Comparison of ENCODE assay signal across 23 cellular contexts in genomic region chr12:49642370-49642802, GRCh38. TPM values are rescaled to one million over a fixed set of nuclear protein-coding genes. Genes with fewer than 3 reads are reported as not detected.
A peak's percentile ranks its signal among the peaks of the same experiment; 100 is the strongest.
DNase-seq lines count a peak whose midpoint lies in the region; ATAC-seq and TF ChIP-seq lines count a peak whose summit lies in the region.
"Had no signal": no experiment of that assay in that cellular context is flagged by ENCODE, and none has a peak within 500 bp of the region (broad histone marks: within the 10 kb centered on the region; RNA-seq: fewer than 3 reads in every experiment).

No MANE protein-coding gene starts in this region.

- H4K20me1 ChIP-seq in BLaER1, result no peaks in the 10 kb centered on the region

- H3K4me1 ChIP-seq in BLaER1 (peaks cover 41% of the 10 kb centered on the region), HUES64 (ENCODE audit: insufficient read depth, low read length) (peaks cover 3% of the 10 kb centered on the region; the same call in 1 of the 2 replicates), duodenal mucosa (ENCODE audit: control insufficient read depth in 1 of 2, insufficient read depth in 2 of 2, low read length in 2 of 2) (peaks cover 19 to 22% of the 10 kb centered on the region in 2 donors), left ventricle myocardium inferior (peaks cover 36% of the 10 kb centered on the region)

- H3K27ac Mint-ChIP-seq in naive thymus-derived CD8-positive, alpha-beta T cell, result peak overlapping the region in 6 of 10 donors; percentile 27 to 62 (median 54)
- H3K27ac Mint-ChIP-seq: activated CD8-positive, alpha-beta memory T cell treated with anti-CD3 and anti-CD28 coated beads, Interleukin-2, amount 10 ng/mL, durations not matched to agents 7 days and 5 days; activated naive CD8-positive, alpha-beta T cell treated with anti-CD3 and anti-CD28 coated beads, Interleukin-2, amount 10 ng/mL, durations not matched to agents 7 days and 5 days had no signal

- peaks cover 44% of the 10 kb centered on the region for H3K36me3 ChIP-seq in BLaER1
- peaks cover 66% of the 10 kb centered on the region for H3K36me3 ChIP-seq in HUES64 (ENCODE audit: insufficient read depth, low read length)
- H3K36me3 ChIP-seq in duodenal mucosa (ENCODE audit: control insufficient read depth in 1 of 2, insufficient read depth in 2 of 2, low read length in 2 of 2), result peaks cover 7 to 39% of the 10 kb centered on the region in 2 donors
- peaks cover 64% of the 10 kb centered on the region for H3K36me3 ChIP-seq in left ventricle myocardium inferior
- H3K36me3 ChIP-seq: ovary had no signal

- POLR2A ChIA-PET in naive thymus-derived CD8-positive, alpha-beta T cell (lab: Charles Lee), result interaction anchor here (0.6 to 5.9 kb wide), 3 partner anchors 20 to 99 kb away, joined by 3 to 93 read pairs (median 4); partner anchors contain the start of genes FMNL3 and TMBIM6

- H3K36me3 Mint-ChIP-seq in naive thymus-derived CD8-positive, alpha-beta T cell, result peaks cover 0 to 20% (median 3%) of the 10 kb centered on the region in 3 donors

- H3K4me1 Mint-ChIP-seq in naive thymus-derived CD8-positive, alpha-beta T cell, result peaks cover 24 to 46% (median 36%) of the 10 kb centered on the region in 4 donors

- H3K9me3 ChIP-seq in BLaER1 (no peaks in the 10 kb centered on the region), HUES64 (ENCODE audit: insufficient read depth, low read depth, low read length) (no peaks in the 10 kb centered on the region), duodenal mucosa (ENCODE audit: control insufficient read depth in 1 of 2, low read length in 2 of 2) (no peaks in the 10 kb centered on the region), left ventricle myocardium inferior (replicated peaks) (no peaks in the 10 kb centered on the region)
- H3K9me3 ChIP-seq: ovary, right atrium auricular region had no signal

- H3K4me3 Mint-ChIP-seq in naive thymus-derived CD8-positive, alpha-beta T cell, result no peak overlapping the region
- H3K4me3 Mint-ChIP-seq: activated CD8-positive, alpha-beta memory T cell treated with anti-CD3 and anti-CD28 coated beads, Interleukin-2, amount 10 ng/mL, durations not matched to agents 7 days and 5 days; activated naive CD8-positive, alpha-beta T cell treated with anti-CD3 and anti-CD28 coated beads, Interleukin-2, amount 10 ng/mL, durations not matched to agents 7 days and 5 days; CD4-positive, CD25-positive, alpha-beta regulatory T cell had no signal

- intact Hi-C loops in left ventricle myocardium inferior (cut with micrococcal nuclease), result loop anchor here (2.0 kb wide), 1 partner anchor 66 kb away; no protein-coding TSS in a partner anchor

- ATAC-seq in naive thymus-derived CD8-positive, alpha-beta T cell, result no peak
- ATAC-seq in omental fat pad (ENCODE audit: low FRiP score), result no peak
- ATAC-seq: activated CD8-positive, alpha-beta memory T cell treated with anti-CD3 and anti-CD28 coated beads, Interleukin-2, amount 10 ng/mL, durations not matched to agents 7 days and 5 days; left cardiac atrium had no signal

- no peak overlapping the region for H3K4me2 ChIP-seq in BLaER1

- H3K9me3 Mint-ChIP-seq in naive thymus-derived CD8-positive, alpha-beta T cell, result no peaks in the 10 kb centered on the region
- H3K9me3 Mint-ChIP-seq: activated naive CD8-positive, alpha-beta T cell treated with anti-CD3 and anti-CD28 coated beads, Interleukin-2, amount 10 ng/mL, durations not matched to agents 7 days and 5 days; CD4-positive, CD25-positive, alpha-beta regulatory T cell had no signal

- H3K27ac ChIP-seq in BLaER1, result no peak overlapping the region
- H3K27ac ChIP-seq in HUES64 (ENCODE audit: low read depth, low read length), result 0 out of 2 replicates have a peak overlapping the region, but pooled peaks have one; percentile 7
- peak overlapping the region; percentile 79 for H3K27ac ChIP-seq in duodenal mucosa (ENCODE audit: low read depth, low read length)
- H3K27ac ChIP-seq in left ventricle myocardium inferior (replicated peaks), result no peak overlapping the region
- H3K27ac ChIP-seq: ovary, right atrium auricular region had no signal

- no peak overlapping the region for H3K4me3 ChIP-seq in BLaER1
- H3K4me3 ChIP-seq in HUES64 (ENCODE audit: low read length), result no peak overlapping the region
- no peak overlapping the region for H3K4me3 ChIP-seq in duodenal mucosa (ENCODE audit: low read depth in 1 of 2, low read length in 2 of 2)
- H3K4me3 ChIP-seq in left ventricle myocardium inferior, result no peak overlapping the region
- H3K4me3 ChIP-seq: ovary, right atrium auricular region had no signal

- 94% methylated on average over 11 of the region's 11 CpGs for WGBS in HUES64

- DNase-seq in naive thymus-derived CD8-positive, alpha-beta T cell, result no peak
- DNase-seq in left ventricle myocardium inferior (no peak), NCI-H524 (lab: John Stamatoyannopoulos, UW) (no peak), omental fat pad (ENCODE audit: low spot score) (no peak)
- DNase-seq in activated CD8-positive, alpha-beta memory T cell treated with anti-CD3 and anti-CD28 coated beads for 24 hours, result no peak
- DNase-seq: activated CD4-positive, alpha-beta T cell treated with anti-CD3 and anti-CD28 coated beads for 4 hours; activated CD8-positive, alpha-beta memory T cell treated with anti-CD3 and anti-CD28 coated beads, Interleukin-2, amount 10 ng/mL, durations not matched to agents 7 days and 5 days; activated naive CD8-positive, alpha-beta T cell treated with anti-CD3 and anti-CD28 coated beads, Interleukin-2, amount 10 ng/mL, durations not matched to agents 7 days and 5 days; CD4-positive, CD25-positive, alpha-beta regulatory T cell; glutamatergic neuron; left cardiac atrium; mesenchymal stem cell; NCI-H1048; NCI-H187 treated with DMSO at 0.1 percent for 48 hours; NCI-H2227 treated with DMSO at 0.1 percent for 48 hours; NCI-H748 treated with DMSO at 0.1 percent for 48 hours; SHP77; substantia nigra had no signal

- H3K27me3 ChIP-seq in BLaER1, result no peaks in the 10 kb centered on the region
- no peaks in the 10 kb centered on the region for H3K27me3 ChIP-seq in HUES64 (ENCODE audit: insufficient read depth, low read length)
- no peaks in the 10 kb centered on the region for H3K27me3 ChIP-seq in duodenal mucosa (ENCODE audit: control insufficient read depth in 1 of 2, insufficient read depth in 2 of 2, low read length in 2 of 2)
- H3K27me3 ChIP-seq in left ventricle myocardium inferior (ENCODE audit: low read depth), result no peaks in the 10 kb centered on the region
- H3K27me3 ChIP-seq: ovary, right atrium auricular region had no signal

- no peak for TF ChIP-seq CTCF in left ventricle myocardium inferior (IDR thresholded peaks at IDR 0.05; ENCODE audit: borderline replicate concordance)
- no peak for TF ChIP-seq CTCF in omental fat pad (IDR thresholded peaks at IDR 0.05)

- peak overlapping the region; percentile 20; the same call in 1 of the 2 replicates for H3K9ac ChIP-seq in BLaER1
- no peak overlapping the region for H3K9ac ChIP-seq in HUES64 (ENCODE audit: low read depth, low read length)
- H3K9ac ChIP-seq in duodenal mucosa (ENCODE audit: low read depth in 1 of 2, low read length in 2 of 2), result peak overlapping the region; percentile 52 to 54

- H3K27me3 Mint-ChIP-seq in naive thymus-derived CD8-positive, alpha-beta T cell, result no peaks in the 10 kb centered on the region
- H3K27me3 Mint-ChIP-seq: activated CD8-positive, alpha-beta memory T cell treated with anti-CD3 and anti-CD28 coated beads, Interleukin-2, amount 10 ng/mL, durations not matched to agents 7 days and 5 days; activated naive CD8-positive, alpha-beta T cell treated with anti-CD3 and anti-CD28 coated beads, Interleukin-2, amount 10 ng/mL, durations not matched to agents 7 days and 5 days; CD4-positive, CD25-positive, alpha-beta regulatory T cell had no signal

RNA-seq across cellular contexts. Expression of gene PRPF40B, which starts 19.0 kb away (rescaled TPM):
- polyA plus RNA-seq in HUES64 (2013, experiment 1 of 2), result 11.2 TPM
- polyA plus RNA-seq in HUES64 (2013, experiment 2 of 2), result 18.1 TPM
- 10 to 100 TPM; 13.6 to 16.7 TPM for total RNA-seq in naive thymus-derived CD8-positive, alpha-beta T cell
- polyA plus RNA-seq in naive thymus-derived CD8-positive, alpha-beta T cell, result 1 to 10 TPM; 1.5 to 4.0 (median 2.3) TPM
- 22.0 TPM for total RNA-seq in left ventricle myocardium inferior
- total RNA-seq in omental fat pad, result 10 to 100 TPM in 1 of 4 donors, 1 to 10 TPM in 3; 7.0 to 19.4 (median 9.4) TPM

RNA-seq across cellular contexts. Expression of gene FAM186B, which starts 36.9 kb away (rescaled TPM):
- polyA plus RNA-seq in HUES64 (2013, experiment 1 of 2), result 0.10 TPM
- 0.13 TPM for polyA plus RNA-seq in HUES64 (2013, experiment 2 of 2)
- under 1 TPM; 0.31 to 0.33 TPM for total RNA-seq in naive thymus-derived CD8-positive, alpha-beta T cell
- polyA plus RNA-seq in naive thymus-derived CD8-positive, alpha-beta T cell, result under 1 TPM in 1 of 3 donors, not detected in 2; 0.14 TPM
- total RNA-seq in left ventricle myocardium inferior, result 0.33 TPM
- under 1 TPM in 3 of 4 donors, not detected in 1; 0.25 to 0.84 (median 0.48) TPM for total RNA-seq in omental fat pad
- total RNA-seq: activated CD8-positive, alpha-beta memory T cell treated with anti-CD3 and anti-CD28 coated beads, Interleukin-2, amount 10 ng/mL, durations not matched to agents 7 days and 5 days; CD4-positive, CD25-positive, alpha-beta regulatory T cell had no signal

Comparison
In these comparisons a context has a peak if more than half of its experiments do, and no peak if none do; other contexts are left out.
1. H3K27ac ChIP-seq: peak in HUES64 (single experiment) and duodenal mucosa (single experiment); none in BLaER1 (single experiment) and left ventricle myocardium inferior (single experiment).